ENCODE assay signal across 36 cellular contexts in genomic region chr1:221015159-221015558, GRCh38.
"Had no signal": no experiment of that assay in that cellular context is flagged by ENCODE, and none has a peak within 500 bp of the region (broad histone marks: within the 10 kb centered on the region; RNA-seq: fewer than 3 reads in every experiment).

No MANE protein-coding gene starts in this region.

- ATAC-seq: activated CD4-positive, alpha-beta T cell treated with anti-CD3 and anti-CD28 coated beads for 36 hours; activated CD4-positive, CD25-positive, alpha-beta regulatory T cell treated with anti-CD3 and anti-CD28 coated beads, Interleukin-2, amount 50 U/mL, for 24 hours; activated CD8-positive, alpha-beta memory T cell treated with anti-CD3 and anti-CD28 coated beads, Interleukin-2, amount 10 ng/mL, durations not matched to agents 7 days and 5 days; activated CD8-positive, alpha-beta T cell treated with anti-CD3 and anti-CD28 coated beads, Interleukin-2, amount 10 ng/mL, durations not matched to agents 7 days and 5 days; activated naive CD4-positive, alpha-beta T cell treated with anti-CD3 and anti-CD28 coated beads, Interleukin-2, amount 50 U/mL, for 72 hours; foreskin keratinocyte; gastrocnemius medialis; heart left ventricle; T-helper 17 cell had no signal

- H3K4me1 ChIP-seq: breast epithelium, colonic mucosa, esophagus muscularis mucosa, foreskin keratinocyte, gastrocnemius medialis had no signal

- H3K4me3 Mint-ChIP-seq: activated B cell treated with CpG ODN at 0.5 μM for 24 hours; activated CD4-positive, alpha-beta memory T cell treated with anti-CD3 and anti-CD28 coated beads for 36 hours; activated CD4-positive, alpha-beta T cell treated with anti-CD3 and anti-CD28 coated beads for 36 hours; activated CD4-positive, alpha-beta T cell treated with anti-CD3 and anti-CD28 coated beads, Interleukin-2, amount 10 ng/mL, durations not matched to agents 24 days and 14 days; activated CD8-positive, alpha-beta memory T cell treated with anti-CD3 and anti-CD28 coated beads, Interleukin-2, amount 10 ng/mL, durations not matched to agents 7 days and 5 days; activated CD8-positive, alpha-beta T cell treated with anti-CD3 and anti-CD28 coated beads, Interleukin-2, amount 10 ng/mL, durations not matched to agents 7 days and 5 days; activated naive CD4-positive, alpha-beta T cell treated with anti-CD3 and anti-CD28 coated beads, Interleukin-2, amount 10 ng/mL, durations not matched to agents 7 days and 5 days; activated naive CD8-positive, alpha-beta T cell treated with anti-CD3 and anti-CD28 coated beads, Interleukin-2, amount 10 ng/mL, durations not matched to agents 7 days and 5 days; brain; T-helper 17 cell; T-helper 2 cell treated with Interferon-gamma antibody and Interleukin-4, amounts not matched to agents 5 μg/mL and 100 μg/mL, for 36 hours had no signal

- DNase-seq: activated B cell treated with CpG ODN at 0.5 μM for 24 hours; activated CD4-positive, alpha-beta memory T cell treated with anti-CD3 and anti-CD28 coated beads for 36 hours; activated CD4-positive, alpha-beta T cell treated with anti-CD3 and anti-CD28 coated beads for 36 hours; activated CD4-positive, alpha-beta T cell treated with anti-CD3 and anti-CD28 coated beads, Interleukin-2, amount 10 ng/mL, durations not matched to agents 24 days and 14 days; activated CD8-positive, alpha-beta memory T cell treated with anti-CD3 and anti-CD28 coated beads, Interleukin-2, amount 10 ng/mL, durations not matched to agents 7 days and 5 days; activated CD8-positive, alpha-beta memory T cell treated with anti-CD3 and anti-CD28 coated beads, Interleukin-2, amount 50 U/mL, for 4 hours; activated CD8-positive, alpha-beta T cell treated with anti-CD3 and anti-CD28 coated beads, Interleukin-2, amount 10 ng/mL, durations not matched to agents 7 days and 5 days; activated gamma-delta T cell; activated naive CD4-positive, alpha-beta T cell; activated naive CD4-positive, alpha-beta T cell treated with anti-CD3 and anti-CD28 coated beads, Interleukin-2, amount 10 ng/mL, durations not matched to agents 7 days and 5 days; activated naive CD8-positive, alpha-beta T cell treated with anti-CD3 and anti-CD28 coated beads, Interleukin-2, amount 10 ng/mL, durations not matched to agents 7 days and 5 days; activated T-cell treated with anti-CD3 and anti-CD28 coated beads, Interleukin-2, amount 50 U/mL, for 1 hour; activated T-cell treated with anti-CD3 and anti-CD28 coated beads, Interleukin-2, amount 50 U/mL, for 48 hours; central memory CD4-positive, alpha-beta T cell; cerebellar nuclear complex; colonic mucosa; dorsolateral prefrontal cortex; effector memory CD4-positive, alpha-beta T cell; erythroblast; foreskin keratinocyte; gastrocnemius medialis; glutamatergic neuron; T-helper 1 cell; T-helper 17 cell; T1000; WERI-Rb-1 had no signal

- H3K27ac Mint-ChIP-seq: activated B cell treated with CpG ODN at 0.5 μM for 24 hours; activated CD4-positive, alpha-beta memory T cell treated with anti-CD3 and anti-CD28 coated beads for 36 hours; activated CD4-positive, alpha-beta T cell treated with anti-CD3 and anti-CD28 coated beads for 36 hours; activated CD4-positive, alpha-beta T cell treated with anti-CD3 and anti-CD28 coated beads, Interleukin-2, amount 10 ng/mL, durations not matched to agents 24 days and 14 days; activated CD8-positive, alpha-beta memory T cell treated with anti-CD3 and anti-CD28 coated beads, Interleukin-2, amount 10 ng/mL, durations not matched to agents 7 days and 5 days; activated CD8-positive, alpha-beta T cell treated with anti-CD3 and anti-CD28 coated beads, Interleukin-2, amount 10 ng/mL, durations not matched to agents 7 days and 5 days; activated naive CD4-positive, alpha-beta T cell treated with anti-CD3 and anti-CD28 coated beads, Interleukin-2, amount 10 ng/mL, durations not matched to agents 7 days and 5 days; activated naive CD4-positive, alpha-beta T cell treated with anti-CD3 and anti-CD28 coated beads, Interleukin-2, amount 50 U/mL, for 72 hours; activated naive CD8-positive, alpha-beta T cell treated with anti-CD3 and anti-CD28 coated beads, Interleukin-2, amount 10 ng/mL, durations not matched to agents 7 days and 5 days; brain; T-helper 17 cell; T-helper 2 cell treated with Interferon-gamma antibody and Interleukin-4, amounts not matched to agents 5 μg/mL and 100 μg/mL, for 36 hours had no signal

- H3K9me3 ChIP-seq: ascending aorta, breast epithelium, colonic mucosa, esophagus muscularis mucosa, gastrocnemius medialis, heart left ventricle had no signal

- H3K4me1 Mint-ChIP-seq: activated B cell treated with CpG ODN at 0.5 μM for 24 hours; activated CD4-positive, alpha-beta T cell treated with anti-CD3 and anti-CD28 coated beads for 36 hours; activated CD4-positive, alpha-beta T cell treated with anti-CD3 and anti-CD28 coated beads, Interleukin-2, amount 10 ng/mL, durations not matched to agents 24 days and 14 days; activated CD8-positive, alpha-beta memory T cell treated with anti-CD3 and anti-CD28 coated beads, Interleukin-2, amount 10 ng/mL, durations not matched to agents 7 days and 5 days; activated naive CD4-positive, alpha-beta T cell treated with anti-CD3 and anti-CD28 coated beads, Interleukin-2, amount 10 ng/mL, durations not matched to agents 7 days and 5 days; activated naive CD8-positive, alpha-beta T cell treated with anti-CD3 and anti-CD28 coated beads, Interleukin-2, amount 10 ng/mL, durations not matched to agents 7 days and 5 days; brain; T-helper 17 cell had no signal

- H3K27me3 Mint-ChIP-seq: activated B cell treated with CpG ODN at 0.5 μM for 24 hours; activated CD4-positive, alpha-beta T cell treated with anti-CD3 and anti-CD28 coated beads for 36 hours; activated CD4-positive, alpha-beta T cell treated with anti-CD3 and anti-CD28 coated beads, Interleukin-2, amount 10 ng/mL, durations not matched to agents 24 days and 14 days; activated CD8-positive, alpha-beta memory T cell treated with anti-CD3 and anti-CD28 coated beads, Interleukin-2, amount 10 ng/mL, durations not matched to agents 7 days and 5 days; activated naive CD4-positive, alpha-beta T cell treated with anti-CD3 and anti-CD28 coated beads, Interleukin-2, amount 10 ng/mL, durations not matched to agents 7 days and 5 days; activated naive CD8-positive, alpha-beta T cell treated with anti-CD3 and anti-CD28 coated beads, Interleukin-2, amount 10 ng/mL, durations not matched to agents 7 days and 5 days had no signal

- H3K36me3 ChIP-seq: ascending aorta, breast epithelium, cardiac muscle cell, colonic mucosa, esophagus muscularis mucosa, gastrocnemius medialis, heart left ventricle, WERI-Rb-1 had no signal

- H3K27me3 ChIP-seq: ascending aorta, breast epithelium, colonic mucosa, esophagus muscularis mucosa, foreskin keratinocyte, gastrocnemius medialis, heart left ventricle had no signal

- H3K9me3 Mint-ChIP-seq: activated B cell treated with CpG ODN at 0.5 μM for 24 hours; activated CD4-positive, alpha-beta memory T cell treated with anti-CD3 and anti-CD28 coated beads for 36 hours; activated CD4-positive, alpha-beta T cell treated with anti-CD3 and anti-CD28 coated beads, Interleukin-2, amount 10 ng/mL, durations not matched to agents 24 days and 14 days; activated naive CD4-positive, alpha-beta T cell treated with anti-CD3 and anti-CD28 coated beads, Interleukin-2, amount 10 ng/mL, durations not matched to agents 7 days and 5 days; activated naive CD8-positive, alpha-beta T cell treated with anti-CD3 and anti-CD28 coated beads, Interleukin-2, amount 10 ng/mL, durations not matched to agents 7 days and 5 days; brain; T-helper 2 cell treated with Interferon-gamma antibody and Interleukin-4, amounts not matched to agents 5 μg/mL and 100 μg/mL, for 36 hours had no signal

- H3K4me3 ChIP-seq: ascending aorta, breast epithelium, cardiac muscle cell, colonic mucosa, dorsolateral prefrontal cortex, esophagus muscularis mucosa, gastrocnemius medialis, heart left ventricle had no signal

- H3K27ac ChIP-seq: ascending aorta, breast epithelium, cardiac muscle cell, colonic mucosa, dorsolateral prefrontal cortex, esophagus muscularis mucosa, foreskin keratinocyte, gastrocnemius medialis, heart left ventricle, WERI-Rb-1 had no signal

- FAIRE-seq: TTC549 had no signal

- H3K36me3 Mint-ChIP-seq: activated CD4-positive, alpha-beta memory T cell treated with anti-CD3 and anti-CD28 coated beads for 36 hours; activated CD8-positive, alpha-beta memory T cell treated with anti-CD3 and anti-CD28 coated beads, Interleukin-2, amount 10 ng/mL, durations not matched to agents 7 days and 5 days; activated naive CD4-positive, alpha-beta T cell treated with anti-CD3 and anti-CD28 coated beads, Interleukin-2, amount 10 ng/mL, durations not matched to agents 7 days and 5 days; activated naive CD4-positive, alpha-beta T cell treated with anti-CD3 and anti-CD28 coated beads, Interleukin-2, amount 50 U/mL, for 72 hours; activated naive CD8-positive, alpha-beta T cell treated with anti-CD3 and anti-CD28 coated beads, Interleukin-2, amount 10 ng/mL, durations not matched to agents 7 days and 5 days; brain had no signal
